In genomic region chr21:46153259-46154154, GRCh38 we compare ENCODE assay signal across 8 cellular contexts. TPM values are rescaled to one million over a fixed set of nuclear protein-coding genes. Genes with fewer than 3 reads are reported as not detected.
DNase-seq lines count a peak whose midpoint lies in the region; ATAC-seq and TF ChIP-seq lines count a peak whose summit lies in the region.

No MANE protein-coding gene starts in this region.

- no peaks in the 10 kb centered on the region for H3K27me3 Mint-ChIP-seq in activated naive CD4-positive, alpha-beta T cell treated with anti-CD3 and anti-CD28 coated beads for 36 hours (ENCODE audit: low read depth)

- CTCF ChIA-PET in activated naive CD4-positive, alpha-beta T cell treated with anti-CD3 and anti-CD28 coated beads for 36 hours (lab: Charles Lee) = interaction anchor here (0.7 to 2.0 kb wide), 9 partner anchors 10 to 232 kb away, joined by 3 to 7 read pairs (median 4); a partner anchor contains a TSS

- no peaks in the 10 kb centered on the region for H3K9me3 Mint-ChIP-seq in activated naive CD4-positive, alpha-beta T cell treated with anti-CD3 and anti-CD28 coated beads for 36 hours

- no peak for ATAC-seq in HG03460 (IDR thresholded peaks at IDR 0.05; ENCODE audit: unreplicated experiment)

- H3K4me1 Mint-ChIP-seq in activated naive CD4-positive, alpha-beta T cell treated with anti-CD3 and anti-CD28 coated beads for 36 hours (ENCODE audit: low read depth) = peaks cover 2% of the 10 kb centered on the region

- intact Hi-C loops in activated naive CD4-positive, alpha-beta T cell treated with anti-CD3 and anti-CD28 coated beads for 36 hours (cut with micrococcal nuclease) = no loop called here
- intact Hi-C loops in cardiac septum (cut with DNase I) = no loop called here

- peak; percentile 31 for DNase-seq in NOMO-1 treated with DMSO at 0.1 percent for 48 hours (lab: John Stamatoyannopoulos, UW; ENCODE audit: unreplicated experiment)
- DNase-seq in activated naive CD4-positive, alpha-beta T cell treated with anti-CD3 and anti-CD28 coated beads for 36 hours = peak; percentile 72
- DNase-seq in cardiac septum (ENCODE audit: low spot score) = peak; percentile 75
- DNase-seq in pons (ENCODE audit: low spot score) = peak; percentile 67
- no peak for DNase-seq in NCI-H2171 treated with DMSO at 0.1 percent for 48 hours (lab: John Stamatoyannopoulos, UW)
- no peak for DNase-seq in GM19240 (ENCODE audit: insufficient read length, low spot score)

- no peak overlapping the region for H3K4me3 Mint-ChIP-seq in activated naive CD4-positive, alpha-beta T cell treated with anti-CD3 and anti-CD28 coated beads for 36 hours

- H3K36me3 Mint-ChIP-seq in activated naive CD4-positive, alpha-beta T cell treated with anti-CD3 and anti-CD28 coated beads for 36 hours (ENCODE audit: low read depth) = no peaks in the 10 kb centered on the region

- TF ChIP-seq CTCF in GM12873 (IDR thresholded peaks at IDR 0.05; ENCODE audit: insufficient read depth, low read depth, low read length, missing control alignments) = peak; percentile 70

- H3K27ac Mint-ChIP-seq in activated naive CD4-positive, alpha-beta T cell treated with anti-CD3 and anti-CD28 coated beads for 36 hours = no peak overlapping the region

RNA-seq across cellular contexts. Expression of gene FTCD, which starts 1.9 kb away (rescaled TPM):
- total RNA-seq in activated naive CD4-positive, alpha-beta T cell treated with anti-CD3 and anti-CD28 coated beads for 36 hours = not detected
- total RNA-seq in cardiac septum = 0.83 TPM

RNA-seq across cellular contexts. Expression of gene SPATC1L, which starts 30.8 kb away (rescaled TPM):
- 1 to 10 TPM; 8.0 to 9.8 TPM for total RNA-seq in activated naive CD4-positive, alpha-beta T cell treated with anti-CD3 and anti-CD28 coated beads for 36 hours
- total RNA-seq in cardiac septum = 7.3 TPM

RNA-seq across cellular contexts. Expression of gene COL6A2, which starts 55.6 kb away (rescaled TPM):
- 1 to 10 TPM; 6.7 to 8.4 TPM for total RNA-seq in activated naive CD4-positive, alpha-beta T cell treated with anti-CD3 and anti-CD28 coated beads for 36 hours
- 157 TPM for total RNA-seq in cardiac septum

Comparison
In these comparisons a context has a peak if more than half of its experiments do, and no peak if none do; other contexts are left out.
1. DNase-seq: peak in NOMO-1 treated with DMSO at 0.1 percent for 48 hours (single experiment), activated naive CD4-positive, alpha-beta T cell treated with anti-CD3 and anti-CD28 coated beads for 36 hours (single experiment), cardiac septum (single experiment) and pons (single experiment); none in NCI-H2171 treated with DMSO at 0.1 percent for 48 hours (single experiment) and GM19240 (single experiment).
2. RNA of gene COL6A2, which starts 55.6 kb away (total RNA-seq): 157 TPM in cardiac septum (single experiment); 6.7 to 8.4 TPM in activated naive CD4-positive, alpha-beta T cell treated with anti-CD3 and anti-CD28 coated beads for 36 hours; every median in the first group is over 10 times any median in the second.